28 cellular contexts compared by ENCODE assay signal in genomic region chr18:9739516-9739915, GRCh38. TPM values are rescaled to one million over a fixed set of nuclear protein-coding genes. Genes with fewer than 3 reads are reported as not detected.
DNase-seq lines count a peak whose midpoint lies in the region; ATAC-seq, FAIRE-seq and TF ChIP-seq lines count a peak whose summit lies in the region.
"Had no signal": no experiment of that assay in that cellular context is flagged by ENCODE, and none has a peak within 500 bp of the region (broad histone marks: within the 10 kb centered on the region; RNA-seq: fewer than 3 reads in every experiment).

No MANE protein-coding gene starts in this region.

- H3K9me3 ChIP-seq in SK-N-SH (no peaks in the 10 kb centered on the region), osteoblast (ENCODE audit: low read depth, low read length) (no peaks in the 10 kb centered on the region), pancreas (no peaks in the 10 kb centered on the region), body of pancreas (no peaks in the 10 kb centered on the region)
- H3K9me3 ChIP-seq: heart right ventricle, suprapubic skin, uterus had no signal

- H3K79me2 ChIP-seq in SK-N-SH (ENCODE audit: insufficient read depth) (peaks cover 35% of the 10 kb centered on the region), osteoblast (ENCODE audit: insufficient read depth, low read length) (peaks cover 58% of the 10 kb centered on the region)

- no peak overlapping the region for H3K4me3 ChIP-seq in SK-N-SH (ENCODE audit: low read depth in 2 of 2, low read length in 1 of 2)
- H3K4me3 ChIP-seq in osteoblast (ENCODE audit: insufficient read depth, low read length): no peak overlapping the region
- no peak overlapping the region for H3K4me3 ChIP-seq in pancreas
- H3K4me3 ChIP-seq in body of pancreas: no peak overlapping the region
- H3K4me3 ChIP-seq: heart right ventricle, suprapubic skin, uterus had no signal

- H3K36me3 ChIP-seq in SK-N-SH (replicated peaks in 1 of 2; ENCODE audit: control insufficient read depth in 1 of 2, insufficient read depth in 2 of 2, low read length in 1 of 2) (no peaks in the 10 kb centered on the region), osteoblast (ENCODE audit: insufficient read depth, low read length) (peaks cover 4% of the 10 kb centered on the region), pancreas (no peaks in the 10 kb centered on the region), body of pancreas (replicated peaks in 1 of 2; ENCODE audit: insufficient read depth in 1 of 2, low read depth in 2 of 2) (no peaks in the 10 kb centered on the region)
- H3K36me3 ChIP-seq: suprapubic skin, uterus had no signal

- TF ChIP-seq EP300 in SK-N-SH (IDR thresholded peaks at IDR 0.05; ENCODE audit: borderline replicate concordance in 1 of 2, low read depth in 1 of 2, low read length in 1 of 2): no peak

- H3K27ac Mint-ChIP-seq in endothelial cell (ENCODE audit: unreplicated experiment): peak overlapping the region; percentile 33
- H3K27ac Mint-ChIP-seq in WTC11: no peak overlapping the region
- H3K27ac Mint-ChIP-seq: activated naive CD4-positive, alpha-beta T cell treated with anti-CD3 and anti-CD28 coated beads, Interleukin-2, amount 10 ng/mL, durations not matched to agents 7 days and 5 days; activated T-cell treated with anti-CD3 and anti-CD28 coated beads, Interleukin-2, amount 50 U/mL, for 72 hours; CD4-positive, CD25-positive, alpha-beta regulatory T cell; effector memory CD8-positive, alpha-beta T cell; naive thymus-derived CD8-positive, alpha-beta T cell; T-helper 1 cell treated with Interleukin-12 subunit alpha and Interleukin-12 subunit beta and Interleukin-4 antibody, amounts not matched to agents 30 μg/mL and 1 μg/mL, for 36 hours had no signal

- H3K9ac ChIP-seq in SK-N-SH: no peak overlapping the region
- H3K9ac ChIP-seq: KMS-11 had no signal

- H3K36me3 Mint-ChIP-seq in endothelial cell (ENCODE audit: low read depth, unreplicated experiment): no peaks in the 10 kb centered on the region
- no peaks in the 10 kb centered on the region for H3K36me3 Mint-ChIP-seq in WTC11
- H3K36me3 Mint-ChIP-seq: activated naive CD4-positive, alpha-beta T cell treated with anti-CD3 and anti-CD28 coated beads, Interleukin-2, amount 10 ng/mL, durations not matched to agents 7 days and 5 days; CD4-positive, CD25-positive, alpha-beta regulatory T cell; naive thymus-derived CD8-positive, alpha-beta T cell had no signal

- H3K4me1 Mint-ChIP-seq in endothelial cell (ENCODE audit: unreplicated experiment): peaks cover 36% of the 10 kb centered on the region
- peaks cover 42% of the 10 kb centered on the region for H3K4me1 Mint-ChIP-seq in WTC11
- H3K4me1 Mint-ChIP-seq: CD4-positive, CD25-positive, alpha-beta regulatory T cell had no signal

- no peak for TF ChIP-seq RAD21 in SK-N-SH (IDR thresholded peaks at IDR 0.05; ENCODE audit: low read length)

- POLR2A ChIA-PET in SK-N-SH (lab: Yijun Ruan, JAX): no interaction called here
- POLR2A ChIA-PET in WTC11 (lab: Charles Lee): no interaction called here

- H3K9me3 Mint-ChIP-seq in endothelial cell (ENCODE audit: unreplicated experiment) (no peaks in the 10 kb centered on the region), WTC11 (no peaks in the 10 kb centered on the region)
- H3K9me3 Mint-ChIP-seq: activated naive CD4-positive, alpha-beta T cell treated with anti-CD3 and anti-CD28 coated beads, Interleukin-2, amount 10 ng/mL, durations not matched to agents 7 days and 5 days; activated T-cell treated with anti-CD3 and anti-CD28 coated beads, Interleukin-2, amount 50 U/mL, for 72 hours; effector memory CD8-positive, alpha-beta T cell; naive thymus-derived CD8-positive, alpha-beta T cell; T-helper 1 cell treated with Interleukin-12 subunit alpha and Interleukin-12 subunit beta and Interleukin-4 antibody, amounts not matched to agents 30 μg/mL and 1 μg/mL, for 36 hours had no signal

- intact Hi-C loops in pancreas (cut with DNase I) (no loop called here), body of pancreas (cut with DNase I) (no loop called here)

- CTCF ChIA-PET in SK-N-SH (lab: Yijun Ruan, JAX) (interaction anchor here (1.2 kb wide), 1 partner anchor 127 kb away, joined by 3 read pairs; no protein-coding TSS in a partner anchor), WTC11 (lab: Charles Lee) (interaction anchor here (1.3 kb wide), 1 partner anchor 66 kb away, joined by 3 read pairs; no protein-coding TSS in a partner anchor)

- H3K27me3 Mint-ChIP-seq in endothelial cell (ENCODE audit: unreplicated experiment): peaks cover 6% of the 10 kb centered on the region
- no peaks in the 10 kb centered on the region for H3K27me3 Mint-ChIP-seq in WTC11 (ENCODE audit: low read depth)

- ATAC-seq in pancreas (no peak), body of pancreas (no peak), GM18907 (IDR thresholded peaks at IDR 0.05; ENCODE audit: unreplicated experiment) (no peak), WTC11 (no peak)
- ATAC-seq: activated T-cell treated with anti-CD3 and anti-CD28 coated beads, Interleukin-2, amount 50 U/mL, for 72 hours; effector memory CD8-positive, alpha-beta T cell; HCT116; heart right ventricle; left colon; naive thymus-derived CD8-positive, alpha-beta T cell had no signal

- 88% methylated on average over 1 of the region's 1 CpG for WGBS in SK-N-SH (ENCODE audit: low lambda C conversion rate)
- 75 to 82% methylated on average over 1 of the region's 1 CpG for WGBS in pancreas, 2 donors
- 69 to 84% methylated on average over 1 of the region's 1 CpG for WGBS in body of pancreas, 2 donors

- H3K27me3 ChIP-seq in SK-N-SH (ENCODE audit: insufficient read depth) (no peaks in the 10 kb centered on the region), osteoblast (ENCODE audit: insufficient read depth, low read length) (no peaks in the 10 kb centered on the region), pancreas (no peaks in the 10 kb centered on the region), body of pancreas (no peaks in the 10 kb centered on the region)
- H3K27me3 ChIP-seq: heart right ventricle, suprapubic skin, uterus had no signal

- H3K4me2 ChIP-seq in SK-N-SH (no peak overlapping the region), osteoblast (ENCODE audit: insufficient read depth, low read length) (no peak overlapping the region)
- H3K4me2 ChIP-seq: KMS-11 had no signal

- TF ChIP-seq CTCF in SK-N-SH (IDR thresholded peaks at IDR 0.05) (peak; percentile 23; the same call in 1 of the 2 replicates), endothelial cell (IDR thresholded peaks at IDR 0.05; ENCODE audit: unreplicated experiment) (no peak), osteoblast (IDR thresholded peaks at IDR 0.05; ENCODE audit: extremely low read depth, low read depth, low read length) (no peak), pancreas (IDR thresholded peaks at IDR 0.05) (no peak), body of pancreas (IDR thresholded peaks at IDR 0.05) (no peak), WTC11 (IDR thresholded peaks at IDR 0.05) (no peak)

- H4K20me1 ChIP-seq in SK-N-SH (ENCODE audit: insufficient read depth): no peaks in the 10 kb centered on the region
- H4K20me1 ChIP-seq in osteoblast (ENCODE audit: insufficient read depth, low read length): peaks cover 6% of the 10 kb centered on the region

- peaks cover 20 to 45% of the 10 kb centered on the region in 2 experiments for H3K4me1 ChIP-seq in SK-N-SH (ENCODE audit: control insufficient read depth in 1 of 2, insufficient read depth in 2 of 2, low read depth in 1 of 2, low read length in 1 of 2)
- H3K4me1 ChIP-seq in osteoblast (ENCODE audit: insufficient read depth, low read length): peaks cover 47% of the 10 kb centered on the region
- peaks cover 0 to 10% (median 0%) of the 10 kb centered on the region in 3 donors for H3K4me1 ChIP-seq in pancreas
- peaks cover 17% of the 10 kb centered on the region for H3K4me1 ChIP-seq in body of pancreas

- no peak for FAIRE-seq in pancreas (lab: Jason Lieb, UNC)
- FAIRE-seq: G401.6, GM18507 had no signal

- H3K9me2 ChIP-seq in SK-N-SH: no peaks in the 10 kb centered on the region

- H3K27ac ChIP-seq in SK-N-SH (ENCODE audit: low read depth in 2 of 2, low read length in 1 of 2): peak overlapping the region in 1 of 2 experiments; percentile 61; a peak in 2 of 4 replicates
- H3K27ac ChIP-seq in osteoblast (ENCODE audit: low read depth, low read length): peak overlapping the region; percentile 52
- no peak overlapping the region for H3K27ac ChIP-seq in pancreas
- peak overlapping the region in 1 of 4 donors; percentile 7 for H3K27ac ChIP-seq in body of pancreas
- H3K27ac ChIP-seq: KMS-11, suprapubic skin, uterus had no signal

- TF ChIP-seq POLR2A in body of pancreas (IDR thresholded peaks at IDR 0.05): no peak

- H2AFZ ChIP-seq in SK-N-SH (ENCODE audit: low read depth) (no peak overlapping the region), osteoblast (ENCODE audit: low read length) (no peak overlapping the region)

- no peak overlapping the region for H3K4me3 Mint-ChIP-seq in endothelial cell (ENCODE audit: unreplicated experiment)
- no peak overlapping the region for H3K4me3 Mint-ChIP-seq in WTC11
- H3K4me3 Mint-ChIP-seq: activated naive CD4-positive, alpha-beta T cell treated with anti-CD3 and anti-CD28 coated beads, Interleukin-2, amount 10 ng/mL, durations not matched to agents 7 days and 5 days; activated T-cell treated with anti-CD3 and anti-CD28 coated beads, Interleukin-2, amount 50 U/mL, for 72 hours; CD4-positive, CD25-positive, alpha-beta regulatory T cell; effector memory CD8-positive, alpha-beta T cell; naive thymus-derived CD8-positive, alpha-beta T cell; T-helper 1 cell treated with Interleukin-12 subunit alpha and Interleukin-12 subunit beta and Interleukin-4 antibody, amounts not matched to agents 30 μg/mL and 1 μg/mL, for 36 hours had no signal

- peaks cover 24% of the 10 kb centered on the region for H3F3A ChIP-seq in SK-N-SH (replicated peaks; ENCODE audit: insufficient read depth)

- DNase-seq in D341Med (ENCODE audit: low spot score) (peak; percentile 14), SK-N-SH (no peak), endothelial cell (ENCODE audit: low spot score) (no peak), osteoblast (ENCODE audit: insufficient read length, low spot score, missing footprints) (no peak), pancreas (no peak), body of pancreas (no peak), WTC11 (ENCODE audit: low spot score) (no peak)
- DNase-seq: activated CD4-positive, alpha-beta T cell treated with anti-CD3 and anti-CD28 coated beads for 48 hours; activated naive CD4-positive, alpha-beta T cell treated with anti-CD3 and anti-CD28 coated beads, Interleukin-2, amount 10 ng/mL, durations not matched to agents 7 days and 5 days; activated T-cell treated with anti-CD3 and anti-CD28 coated beads, Interleukin-2, amount 50 U/mL, for 72 hours; anterior cingulate cortex; CD4-positive, CD25-positive, alpha-beta regulatory T cell; DMS153; effector memory CD8-positive, alpha-beta T cell; heart right ventricle; left colon; naive thymus-derived CD8-positive, alpha-beta T cell; NCI-H2171 treated with DMSO at 0.1 percent for 48 hours; NCI-H526; SIG-M5; uterus had no signal

RNA-seq across cellular contexts. Expression of gene RAB31, which starts 31.4 kb away (rescaled TPM):
- polyA plus RNA-seq in SK-N-SH (2012; rRNA removed): 22.4 and 23.0 TPM in 2 replicates
- polyA plus RNA-seq in SK-N-SH (2012; cell fraction: cytosol; rRNA removed): 30.5 and 34.5 TPM in 2 replicates
- 17.8 and 28.6 TPM in 2 replicates for polyA plus RNA-seq in SK-N-SH (2012; cell fraction: nucleus; rRNA removed)
- 88.8 TPM for total RNA-seq in endothelial cell (ENCODE audit: unreplicated experiment)
- 120 and 144 TPM in 2 replicates for total RNA-seq in osteoblast
- 10 to 100 TPM in 2 of 6 donors, 1 to 10 TPM in 4; 1.4 to 28.2 (median 5.5) TPM for total RNA-seq in pancreas
- 1 to 10 TPM; 3.2 to 4.2 TPM for polyA plus RNA-seq in pancreas
- 1 to 10 TPM; 4.3 to 8.0 TPM for total RNA-seq in body of pancreas
- total RNA-seq in WTC11 (2021): 30.8 to 34.9 TPM (median 32.9 TPM) in 3 replicates
